8 cellular contexts compared by ENCODE assay signal in genomic region chr16:2518823-2519710, GRCh38. TPM values are rescaled to one million over a fixed set of nuclear protein-coding genes. Genes with fewer than 3 reads are reported as not detected.
DNase-seq lines count a peak whose midpoint lies in the region; ATAC-seq, FAIRE-seq and TF ChIP-seq lines count a peak whose summit lies in the region.
"Had no signal": no experiment of that assay in that cellular context is flagged by ENCODE, and none has a peak within 500 bp of the region (broad histone marks: within the 10 kb centered on the region; RNA-seq: fewer than 3 reads in every experiment).

No MANE protein-coding gene starts in this region.

- no peaks in the 10 kb centered on the region for H3K27me3 Mint-ChIP-seq in memory B cell

- peaks cover 42% of the 10 kb centered on the region for H3K4me1 Mint-ChIP-seq in memory B cell

- CTCF ChIA-PET in GM12878 (lab: Yijun Ruan, JAX), result interaction anchor here (0.8 kb wide), 1 partner anchor 18 kb away, joined by 4 read pairs; no protein-coding TSS in a partner anchor

- H3K36me3 ChIP-seq in GM12878 (ENCODE audit: control insufficient read depth in 2 of 2, insufficient read depth in 2 of 2, low read length in 1 of 2), result peaks cover 6 to 16% of the 10 kb centered on the region in 2 experiments; a peak in 3 of 4 replicates

- no peak overlapping the region for H3K4me3 ChIP-seq in GM12878

- RAD21 ChIA-PET in GM12878 (lab: Charles Lee; ENCODE audit: unreplicated experiment), result no interaction called here

- peak overlapping the region; percentile 94 for H3K27ac Mint-ChIP-seq in memory B cell

- H3K27ac ChIP-seq in GM12878 (ENCODE audit: control insufficient read depth, insufficient read depth) (no peak overlapping the region), substantia nigra (ENCODE audit: low read depth, low read length, poor library complexity, severe bottlenecking) (peak overlapping the region; percentile 77)

- TF ChIP-seq EP300 in Ishikawa (IDR thresholded peaks at IDR 0.05; ENCODE audit: borderline replicate concordance) (no peak), GM12878 (IDR thresholded peaks at IDR 0.05; ENCODE audit: borderline replicate concordance in 1 of 2, control insufficient read depth in 1 of 2, low read depth in 2 of 2, low read length in 2 of 2) (no peak)

- ATAC-seq in GM12878 (no peak), memory B cell (ENCODE audit: low read depth) (no peak), GM21619 (IDR thresholded peaks at IDR 0.05; ENCODE audit: unreplicated experiment) (no peak)

- in situ Hi-C loops in GM12878 (cut with MboI), result no loop called here
- in situ Hi-C loops in G401 (cut with HindIII; ENCODE audit: low sequenced_read_pairs), result loop anchor here (25.0 kb wide), 1 partner anchor 357 kb away; the partner anchor contains the start of gene TRAF7

- H2AFZ ChIP-seq in GM12878 (ENCODE audit: control insufficient read depth, low read depth, low read length), result no peak overlapping the region

- no peak for FAIRE-seq in GM12878 (lab: Jason Lieb, UNC)

- peaks cover 61% of the 10 kb centered on the region for H3K79me2 ChIP-seq in GM12878 (ENCODE audit: control insufficient read depth, insufficient read depth, low read length)

- H3K4me2 ChIP-seq in GM12878 (ENCODE audit: control insufficient read depth, insufficient read depth), result no peak overlapping the region

- H3K4me1 ChIP-seq in GM12878 (ENCODE audit: control insufficient read depth, insufficient read depth, low read length), result peaks cover 17% of the 10 kb centered on the region

- no peaks in the 10 kb centered on the region for H3K9me3 Mint-ChIP-seq in memory B cell

- POLR2A ChIA-PET in GM12878 (lab: Charles Lee), result interaction anchor here (1.1 to 1.5 kb wide), 2 partner anchors 12 to 18 kb away, joined by 4 read pairs; partner anchors contain the start of genes CEMP1 and PDPK1

- H3K36me3 Mint-ChIP-seq in memory B cell, result peaks cover 16% of the 10 kb centered on the region

- H4K20me1 ChIP-seq in GM12878 (ENCODE audit: control insufficient read depth, insufficient read depth), result peaks cover 9% of the 10 kb centered on the region

- SMC1A ChIA-PET in GM12878 (lab: Charles Lee; ENCODE audit: uncharacterized antibody, unreplicated experiment), result no interaction called here

- TF ChIP-seq POLR2A in GM12878 (IDR thresholded peaks at IDR 0.05; ENCODE audit: low read depth, low read length), result no peak

- DNase-seq in GM12878 (ENCODE audit: low read depth, low spot score) (no peak), memory B cell (ENCODE audit: low spot score in 2 of 2) (no peak), substantia nigra (lab: John Stamatoyannopoulos, UW) (peak in 1 of 49 donors; percentile 84), G401 (ENCODE audit: low spot score) (no peak), T-helper 9 cell (no peak)
- DNase-seq: NCI-H524 treated with DMSO at 0.1 percent for 48 hours had no signal

- H3K27me3 ChIP-seq in GM12878 (replicated peaks in 1 of 2; ENCODE audit: control insufficient read depth in 2 of 2, insufficient read depth in 2 of 2, low read length in 1 of 2), result no peaks in the 10 kb centered on the region

- peak overlapping the region; percentile 79 for H3K4me3 Mint-ChIP-seq in memory B cell

- no TSS peak for BruUV-seq in GM12878 (replicated peaks; lab: Mats Ljungman, UMichigan)

- WGBS in GM12878 (ENCODE audit: insufficient coverage, insufficient replicate concordance, low lambda C conversion rate, missing lambda C conversion rate), result 87% methylated on average over 39 of the region's 39 CpGs

- no peak overlapping the region for H3K9ac ChIP-seq in GM12878 (ENCODE audit: control insufficient read depth, insufficient read depth, low read length)

- no peak for TF ChIP-seq CTCF in GM12878 (IDR thresholded peaks at IDR 0.05 in 2 of 3, conservative IDR thresholded peaks at IDR 0.05 in 1 of 3; ENCODE audit: control insufficient read depth in 2 of 3, extremely low read depth in 1 of 3, insufficient read depth in 1 of 3, low read depth in 3 of 3, low read length in 3 of 3)

- intact Hi-C loops in GM12878 (cut with micrococcal nuclease; ENCODE audit: unreplicated experiment), result no loop called here

- H3K9me3 ChIP-seq in GM12878 (replicated peaks; ENCODE audit: control insufficient read depth, insufficient read depth, low read length), result no peaks in the 10 kb centered on the region

- no peak for TF ChIP-seq RAD21 in Ishikawa (IDR thresholded peaks at IDR 0.05; ENCODE audit: low read depth)
- TF ChIP-seq RAD21 in GM12878 (IDR thresholded peaks at IDR 0.05; ENCODE audit: insufficient read depth, low read depth, low read length), result no peak

RNA-seq across cellular contexts. Expression of gene AMDHD2, which starts 1.1 kb away (rescaled TPM):
- total RNA-seq in GM12878 (2013; cell fraction: nucleolus; rRNA removed), result 69.9 and 87.2 TPM in 2 replicates
- total RNA-seq in GM12878 (2014; rRNA removed), result 26.3 and 32.2 TPM in 2 replicates
- 8.0 and 8.9 TPM in 2 replicates for total RNA-seq in GM12878 (2014; rRNA removed; fragmentation: Illumina TruSeq; extraction: Trizol)
- 35.1 and 41.8 TPM in 2 replicates for total RNA-seq in GM12878 (2021)
- polyA plus RNA-seq in GM12878 (2011; ENCODE audit: low read depth), result 4.6 TPM
- 3.0 and 5.2 TPM in 2 replicates for polyA plus RNA-seq in GM12878 (2011; rRNA removed)
- polyA plus RNA-seq in GM12878 (2011; cell fraction: cytosol; rRNA removed), result 8.4 and 14.9 TPM in 2 replicates
- polyA plus RNA-seq in GM12878 (2011; cell fraction: nucleus; rRNA removed), result 92.7 and 133 TPM in 2 replicates
- polyA plus RNA-seq in GM12878 (2012), result 17.9 and 19.9 TPM in 2 replicates
- 0.76 and 3.9 TPM in 2 replicates for polyA plus RNA-seq in GM12878 (2014; fragmentation: Illumina TruSeq; extraction: Trizol)
- polyA plus RNA-seq in GM12878 (2014; fragmentation: Nextera tagmentation; extraction: Ambion mirVana), result under 1 TPM in 1 of 2 experiments, not detected in 1; 0.60 TPM
- 35.6 and 38.4 TPM in 2 replicates for polyA plus RNA-seq in GM12878 (2014; rRNA removed)
- polyA plus RNA-seq in GM12878 (2016; fragmentation: Nextera tagmentation; extraction: Ambion mirVana), result 10 to 100 TPM; 24.3 to 29.4 TPM
- 3.6 and 13.4 TPM in 2 replicates for polyA minus RNA-seq in GM12878 (2011; rRNA and poly(A)+ RNA removed)
- 4.2 and 7.5 TPM in 2 replicates for polyA minus RNA-seq in GM12878 (2011; cell fraction: cytosol; rRNA and poly(A)+ RNA removed)
- 27.3 and 47.7 TPM in 2 replicates for polyA minus RNA-seq in GM12878 (2011; cell fraction: nucleus; rRNA and poly(A)+ RNA removed)
- 75.0 and 86.2 TPM in 2 replicates for total RNA-seq in G401 (2014; rRNA removed; shearing (Covaris generic))

RNA-seq across cellular contexts. Expression of gene ATP6V0C, which starts 5.3 kb away (rescaled TPM):
- total RNA-seq in GM12878 (2013; cell fraction: nucleolus; rRNA removed), result 23.2 and 35.0 TPM in 2 replicates
- total RNA-seq in GM12878 (2014; rRNA removed) (14.0 and 19.1 TPM in 2 replicates), GM12878 (2014; rRNA removed; fragmentation: Illumina TruSeq; extraction: Trizol) (8.2 and 10.4 TPM in 2 replicates), GM12878 (2021) (127 and 135 TPM in 2 replicates)
- 42.6 TPM for polyA plus RNA-seq in GM12878 (2011; ENCODE audit: low read depth)
- polyA plus RNA-seq in GM12878 (2011; rRNA removed) (1.5 and 5.9 TPM in 2 replicates), GM12878 (2014; fragmentation: Illumina TruSeq; extraction: Trizol) (8.7 and 17.6 TPM in 2 replicates), GM12878 (2014; fragmentation: Nextera tagmentation; extraction: Ambion mirVana) (10 to 100 TPM in 1 of 2 experiments, 1 to 10 TPM in 1; 2.4 to 16.5 TPM), GM12878 (2014; rRNA removed) (32.2 and 53.4 TPM in 2 replicates), GM12878 (2016; fragmentation: Nextera tagmentation; extraction: Ambion mirVana) (100 to 1,000 TPM; 107 to 115 TPM)
- 17.1 and 29.2 TPM in 2 replicates for polyA plus RNA-seq in GM12878 (2011; cell fraction: cytosol; rRNA removed)
- polyA plus RNA-seq in GM12878 (2011; cell fraction: nucleus; rRNA removed), result 23.8 and 36.7 TPM in 2 replicates
- 148 and 155 TPM in 2 replicates for polyA plus RNA-seq in GM12878 (2012)
- polyA minus RNA-seq in GM12878 (2011; rRNA and poly(A)+ RNA removed), result 7.2 and 8.9 TPM in 2 replicates
- polyA minus RNA-seq in GM12878 (2011; cell fraction: cytosol; rRNA and poly(A)+ RNA removed), result 44.1 and 66.7 TPM in 2 replicates
- 8.8 and 18.3 TPM in 2 replicates for polyA minus RNA-seq in GM12878 (2011; cell fraction: nucleus; rRNA and poly(A)+ RNA removed)
- 17.4 and 41.8 TPM in 2 replicates for total RNA-seq in G401 (2014; rRNA removed; shearing (Covaris generic))

RNA-seq across cellular contexts. Expression of gene CEMP1, which starts 12.1 kb away (rescaled TPM):
- total RNA-seq in GM12878 (2013; cell fraction: nucleolus; rRNA removed), result 0.98 TPM in 1 of 2 replicates, not detected in the other
- total RNA-seq in GM12878 (2014; rRNA removed), result not detected in 2 replicates
- total RNA-seq in GM12878 (2014; rRNA removed; fragmentation: Illumina TruSeq; extraction: Trizol), result not detected in 2 replicates
- total RNA-seq in GM12878 (2021), result 0.15 TPM in 1 of 2 replicates, not detected in the other
- polyA plus RNA-seq in GM12878 (2011; ENCODE audit: low read depth), result not detected
- 0.05 TPM in 1 of 2 replicates, not detected in the other for polyA plus RNA-seq in GM12878 (2011; rRNA removed)
- 0.13 TPM in 1 of 2 replicates, not detected in the other for polyA plus RNA-seq in GM12878 (2011; cell fraction: cytosol; rRNA removed)
- 0.16 TPM in 1 of 2 replicates, not detected in the other for polyA plus RNA-seq in GM12878 (2011; cell fraction: nucleus; rRNA removed)
- polyA plus RNA-seq in GM12878 (2012), result 2.8 TPM in 1 of 2 replicates, not detected in the other
- not detected in 2 replicates for polyA plus RNA-seq in GM12878 (2014; fragmentation: Illumina TruSeq; extraction: Trizol)
- 1 to 10 TPM in 1 of 2 experiments, not detected in 1; 1.5 TPM for polyA plus RNA-seq in GM12878 (2014; fragmentation: Nextera tagmentation; extraction: Ambion mirVana)
- not detected in 2 replicates for polyA plus RNA-seq in GM12878 (2014; rRNA removed)
- 1 to 10 TPM; 3.9 to 8.2 TPM for polyA plus RNA-seq in GM12878 (2016; fragmentation: Nextera tagmentation; extraction: Ambion mirVana)
- 0.31 TPM in 1 of 2 replicates, not detected in the other for polyA minus RNA-seq in GM12878 (2011; rRNA and poly(A)+ RNA removed)
- not detected in 2 replicates for polyA minus RNA-seq in GM12878 (2011; cell fraction: cytosol; rRNA and poly(A)+ RNA removed)
- polyA minus RNA-seq in GM12878 (2011; cell fraction: nucleus; rRNA and poly(A)+ RNA removed), result 0.36 and 0.96 TPM in 2 replicates
- total RNA-seq in G401 (2014; rRNA removed; shearing (Covaris generic)), result 1.4 TPM in 1 of 2 replicates, not detected in the other

RNA-seq across cellular contexts. Expression of gene PDPK1, which starts 18.8 kb away (rescaled TPM):
- 62.9 and 66.4 TPM in 2 replicates for total RNA-seq in GM12878 (2013; cell fraction: nucleolus; rRNA removed)
- total RNA-seq in GM12878 (2014; rRNA removed) (18.2 and 22.7 TPM in 2 replicates), GM12878 (2014; rRNA removed; fragmentation: Illumina TruSeq; extraction: Trizol) (15.8 and 18.0 TPM in 2 replicates), GM12878 (2021) (35.7 and 39.0 TPM in 2 replicates)
- 11.0 TPM for polyA plus RNA-seq in GM12878 (2011; ENCODE audit: low read depth)
- polyA plus RNA-seq in GM12878 (2011; rRNA removed) (40.1 and 41.3 TPM in 2 replicates), GM12878 (2014; fragmentation: Illumina TruSeq; extraction: Trizol) (31.6 and 38.5 TPM in 2 replicates), GM12878 (2014; fragmentation: Nextera tagmentation; extraction: Ambion mirVana) (1 to 10 TPM; 3.9 to 5.2 TPM), GM12878 (2014; rRNA removed) (24.7 and 25.5 TPM in 2 replicates), GM12878 (2016; fragmentation: Nextera tagmentation; extraction: Ambion mirVana) (10 to 100 TPM; 26.3 to 30.8 TPM)
- polyA plus RNA-seq in GM12878 (2011; cell fraction: cytosol; rRNA removed), result 30.9 and 33.6 TPM in 2 replicates
- 45.6 and 48.6 TPM in 2 replicates for polyA plus RNA-seq in GM12878 (2011; cell fraction: nucleus; rRNA removed)
- 15.1 and 19.1 TPM in 2 replicates for polyA plus RNA-seq in GM12878 (2012)
- polyA minus RNA-seq in GM12878 (2011; rRNA and poly(A)+ RNA removed), result 46.2 and 54.6 TPM in 2 replicates
- 11.4 and 16.6 TPM in 2 replicates for polyA minus RNA-seq in GM12878 (2011; cell fraction: cytosol; rRNA and poly(A)+ RNA removed)
- polyA minus RNA-seq in GM12878 (2011; cell fraction: nucleus; rRNA and poly(A)+ RNA removed), result 18.3 and 23.6 TPM in 2 replicates
- 8.4 and 14.7 TPM in 2 replicates for total RNA-seq in G401 (2014; rRNA removed; shearing (Covaris generic))

RNA-seq across cellular contexts. Expression of gene TBC1D24, which starts 44.1 kb away (rescaled TPM):
- 29.8 and 34.7 TPM in 2 replicates for total RNA-seq in GM12878 (2013; cell fraction: nucleolus; rRNA removed)
- 5.6 and 6.6 TPM in 2 replicates for total RNA-seq in GM12878 (2014; rRNA removed)
- 3.3 and 3.5 TPM in 2 replicates for total RNA-seq in GM12878 (2014; rRNA removed; fragmentation: Illumina TruSeq; extraction: Trizol)
- 7.9 and 9.6 TPM in 2 replicates for total RNA-seq in GM12878 (2021)
- 1.3 TPM for polyA plus RNA-seq in GM12878 (2011; ENCODE audit: low read depth)
- 3.4 and 4.3 TPM in 2 replicates for polyA plus RNA-seq in GM12878 (2011; rRNA removed)
- 4.9 and 6.5 TPM in 2 replicates for polyA plus RNA-seq in GM12878 (2011; cell fraction: cytosol; rRNA removed)
- polyA plus RNA-seq in GM12878 (2011; cell fraction: nucleus; rRNA removed), result 18.3 and 21.2 TPM in 2 replicates
- polyA plus RNA-seq in GM12878 (2012), result 2.5 and 2.8 TPM in 2 replicates
- 2.6 and 2.7 TPM in 2 replicates for polyA plus RNA-seq in GM12878 (2014; fragmentation: Illumina TruSeq; extraction: Trizol)
- polyA plus RNA-seq in GM12878 (2014; fragmentation: Nextera tagmentation; extraction: Ambion mirVana), result 1 to 10 TPM; 1.1 to 1.5 TPM
- polyA plus RNA-seq in GM12878 (2014; rRNA removed), result 5.7 and 6.9 TPM in 2 replicates
- 1 to 10 TPM; 4.6 to 5.8 TPM for polyA plus RNA-seq in GM12878 (2016; fragmentation: Nextera tagmentation; extraction: Ambion mirVana)
- 8.9 and 13.5 TPM in 2 replicates for polyA minus RNA-seq in GM12878 (2011; rRNA and poly(A)+ RNA removed)
- 4.0 and 4.5 TPM in 2 replicates for polyA minus RNA-seq in GM12878 (2011; cell fraction: cytosol; rRNA and poly(A)+ RNA removed)
- 5.4 and 9.6 TPM in 2 replicates for polyA minus RNA-seq in GM12878 (2011; cell fraction: nucleus; rRNA and poly(A)+ RNA removed)
- 9.4 and 13.0 TPM in 2 replicates for total RNA-seq in G401 (2014; rRNA removed; shearing (Covaris generic))
